8 cellular contexts compared by ENCODE assay signal in the genomic region with DNA sequence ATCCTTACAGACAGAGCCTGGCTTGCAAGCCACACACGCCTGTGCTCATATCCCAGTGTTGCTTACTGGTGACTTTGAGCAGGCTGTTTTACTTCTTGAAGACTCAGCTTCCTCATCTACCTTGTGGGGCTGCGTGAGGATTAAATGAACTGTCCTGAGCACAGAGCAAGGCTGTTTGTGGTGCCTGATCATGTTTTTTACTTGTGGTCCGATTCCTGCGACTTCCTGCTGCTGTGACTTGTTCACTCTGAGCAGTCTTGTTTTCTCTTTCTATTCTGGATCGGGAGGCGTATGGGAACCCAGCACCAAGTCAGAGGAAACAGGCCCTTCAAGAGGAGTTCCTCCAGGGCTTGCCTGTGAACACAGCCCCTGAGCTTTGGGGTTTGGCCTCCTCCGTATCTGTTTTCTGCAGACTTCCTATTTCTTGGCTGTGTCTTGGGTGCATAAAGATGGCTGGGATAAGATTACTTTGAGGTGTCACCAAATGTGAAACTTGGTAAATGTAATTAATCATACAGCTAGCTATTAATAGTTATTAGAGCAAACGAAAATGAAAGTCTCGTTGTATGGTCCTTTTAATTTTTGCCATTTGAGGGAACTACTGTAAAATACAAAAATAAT.
DNase-seq lines count a peak whose midpoint lies in the region; ATAC-seq, FAIRE-seq and TF ChIP-seq lines count a peak whose summit lies in the region.

No MANE protein-coding gene starts in this region.

- peak; percentile 48 for TF ChIP-seq POLR2A in GM12892 (IDR thresholded peaks at IDR 0.05; ENCODE audit: low read depth, low read length)
- no peak for TF ChIP-seq POLR2A in esophagus squamous epithelium (IDR thresholded peaks at IDR 0.05)

- FAIRE-seq in GM12892 (lab: Jason Lieb, UNC), result peak; percentile 90

- peak; percentile 57 for ATAC-seq in GM21423 (IDR thresholded peaks at IDR 0.05; ENCODE audit: unreplicated experiment)
- peak; percentile 75 for ATAC-seq in stimulated activated memory B cell treated with anti-CD40 and anti-IgM and Interleukin-4, amounts not matched to agents 10 μg/mL and 1 μg/mL and 100 μg/mL, for 72 hours

- H3K36me3 Mint-ChIP-seq in stimulated activated memory B cell treated with anti-CD40 and anti-IgM and Interleukin-4, amounts not matched to agents 10 μg/mL and 1 μg/mL and 100 μg/mL, for 72 hours, result peaks cover 70% of the 10 kb centered on the region

- 23 to 25% methylated on average over 8 to 9 of the region's 9 CpGs for WGBS in esophagus squamous epithelium, 2 donors

- H3K36me3 ChIP-seq in esophagus squamous epithelium, result peaks cover 0 to 42% (median 7%) of the 10 kb centered on the region in 3 donors

- peaks cover 31% of the 10 kb centered on the region for H3K4me1 Mint-ChIP-seq in stimulated activated memory B cell treated with anti-CD40 and anti-IgM and Interleukin-4, amounts not matched to agents 10 μg/mL and 1 μg/mL and 100 μg/mL, for 72 hours

- peak overlapping the region in 3 of 4 donors; percentile 6 to 51 (median 20) for H3K4me3 ChIP-seq in esophagus squamous epithelium

- no peaks in the 10 kb centered on the region for H3K27me3 Mint-ChIP-seq in stimulated activated memory B cell treated with anti-CD40 and anti-IgM and Interleukin-4, amounts not matched to agents 10 μg/mL and 1 μg/mL and 100 μg/mL, for 72 hours

- H3K27ac ChIP-seq in esophagus squamous epithelium, result peak overlapping the region in 3 of 4 donors; percentile 70 to 86 (median 75)

- DNase-seq in GM12892 (ENCODE audit: insufficient read length) (peak; percentile 29), KBM-7 (peak; percentile 96), esophagus squamous epithelium (lab: John Stamatoyannopoulos, UW) (no peak), cerebellar nuclear complex (lab: John Stamatoyannopoulos, UW) (no peak), NCI-H748 (lab: John Stamatoyannopoulos, UW; ENCODE audit: unreplicated experiment) (no peak)
- DNase-seq in activated CD8-positive, alpha-beta memory T cell treated with anti-CD3 and anti-CD28 coated beads for 24 hours, result no peak

- in situ Hi-C loops in KBM-7 (cut with MboI; ENCODE audit: low pct_unique_long_range_greater_than_20kb, low sequenced_read_pairs), result no loop called here

- no peaks in the 10 kb centered on the region for H3K9me3 ChIP-seq in esophagus squamous epithelium

- no peaks in the 10 kb centered on the region for H3K27me3 ChIP-seq in esophagus squamous epithelium

- H3K9me3 Mint-ChIP-seq in stimulated activated memory B cell treated with anti-CD40 and anti-IgM and Interleukin-4, amounts not matched to agents 10 μg/mL and 1 μg/mL and 100 μg/mL, for 72 hours, result peaks cover 9% of the 10 kb centered on the region

- H3K4me3 Mint-ChIP-seq in stimulated activated memory B cell treated with anti-CD40 and anti-IgM and Interleukin-4, amounts not matched to agents 10 μg/mL and 1 μg/mL and 100 μg/mL, for 72 hours, result peak overlapping the region; percentile 83

- intact Hi-C loops in esophagus squamous epithelium (cut with DNase I), result no loop called here

- peak overlapping the region; percentile 97 for H3K27ac Mint-ChIP-seq in stimulated activated memory B cell treated with anti-CD40 and anti-IgM and Interleukin-4, amounts not matched to agents 10 μg/mL and 1 μg/mL and 100 μg/mL, for 72 hours

- TF ChIP-seq CTCF in esophagus squamous epithelium (IDR thresholded peaks at IDR 0.05), result no peak

- peaks cover 6 to 26% (median 11%) of the 10 kb centered on the region in 3 donors for H3K4me1 ChIP-seq in esophagus squamous epithelium

Comparison
In these comparisons a context has a peak if more than half of its experiments do, and no peak if none do; other contexts are left out.
1. DNase-seq: peak in GM12892 (single experiment) and KBM-7 (single experiment); none in esophagus squamous epithelium (single experiment), cerebellar nuclear complex (0 of 2), activated CD8-positive, alpha-beta memory T cell treated with anti-CD3 and anti-CD28 coated beads for 24 hours (single experiment) and NCI-H748 (single experiment).